5 cellular contexts compared by ENCODE assay signal in genomic region chr10:59239108-59239507, GRCh38.
DNase-seq lines count a peak whose midpoint lies in the region; ATAC-seq, FAIRE-seq and TF ChIP-seq lines count a peak whose summit lies in the region.
"Not testable (repeated sequence)": the region's sequence is repeated elsewhere in the genome, so short reads cannot be mapped to it uniquely, and the experiment has no call there.

No MANE protein-coding gene starts in this region.

- peaks cover 18% of the 10 kb centered on the region for H3K79me2 ChIP-seq in HepG2 (ENCODE audit: insufficient read depth, low read length)

- TF ChIP-seq POLR2A in HepG2 (IDR thresholded peaks at IDR 0.05; ENCODE audit: insufficient read depth in 1 of 2, low read depth in 2 of 2, low read length in 2 of 2) = not testable (repeated sequence)

- H3K27ac ChIP-seq in VCaP (peak overlapping the region; percentile 22; the same call in 1 of the 2 replicates), dorsolateral prefrontal cortex (peak overlapping the region in 46 of 59 donors; percentile 2 to 84 (median 68)), temporal lobe (ENCODE audit: low read depth, low read length) (peak overlapping the region; percentile 20)
- H3K27ac ChIP-seq in HepG2 (ENCODE audit: extremely low read length, insufficient read depth, low read length) = not testable (repeated sequence)

- POLR2A ChIA-PET in HepG2 (lab: Yijun Ruan, JAX) = not testable (repeated sequence)

- BruUV-seq in HepG2 (replicated peaks; lab: Mats Ljungman, UMichigan) = not testable (repeated sequence)

- H3K27me3 ChIP-seq in dorsolateral prefrontal cortex; HepG2 (ENCODE audit: control insufficient read depth in 1 of 2, insufficient read depth in 2 of 2, low read length in 2 of 2): not testable (repeated sequence)

- in situ Hi-C loops in HepG2 (cut with HindIII; ENCODE audit: extremely low pct_ligation_motif_present, low pct_unique_long_range_greater_than_20kb) = loop anchor here (10.0 kb wide), 1 partner anchor 284 kb away; no protein-coding TSS in a partner anchor

- CTCF ChIA-PET in HepG2 (lab: Yijun Ruan, JAX; ENCODE audit: low intra/inter-chr PET ratio, low total read pairs) = not testable (repeated sequence)

- intact Hi-C loops in dorsolateral prefrontal cortex (cut with DNase I) = loop anchor here (2.0 to 5.0 kb wide), 4 partner anchors 57 to 287 kb away; partner anchors contain the start of gene PHYHIPL (in 1 of the 2)
- intact Hi-C loops in HepG2 (cut with micrococcal nuclease; ENCODE audit: unreplicated experiment) = not testable (repeated sequence)

- not testable (repeated sequence) for H2AFZ ChIP-seq in HepG2 (ENCODE audit: low read length)

- not testable (repeated sequence) for TF ChIP-seq RAD21 in HepG2 (CRISPR knock-in tag; IDR thresholded peaks at IDR 0.05)

- H4K20me1 ChIP-seq in HepG2 (ENCODE audit: insufficient read depth, low read length) = not testable (repeated sequence)

- not testable (repeated sequence) for TF ChIP-seq EP300 in HepG2 (IDR thresholded peaks at IDR 0.05; ENCODE audit: low read depth in 2 of 2, low read length in 2 of 2); HepG2 (CRISPR knock-in tag; IDR thresholded peaks at IDR 0.05; ENCODE audit: borderline replicate concordance)

- DNase-seq in D721Med (ENCODE audit: insufficient read length, low spot score); dorsolateral prefrontal cortex; HepG2 (ENCODE audit: low spot score): not testable (repeated sequence)

- not testable (repeated sequence) for H3K9ac ChIP-seq in HepG2 (ENCODE audit: insufficient read depth, low read depth, low read length)

- not testable (repeated sequence) for H3K4me3 ChIP-seq in dorsolateral prefrontal cortex; HepG2 (replicated peaks in 1 of 3; ENCODE audit: insufficient read depth in 1 of 3, low read depth in 2 of 3, low read length in 3 of 3)

- not testable (repeated sequence) for H3K9me3 ChIP-seq in HepG2 (ENCODE audit: low read length)

- H3K4me1 ChIP-seq in HepG2 (ENCODE audit: insufficient read depth, low read length) = not testable (repeated sequence)

- H3K36me3 ChIP-seq in HepG2 (replicated peaks in 1 of 2; ENCODE audit: control insufficient read depth in 1 of 2, insufficient read depth in 2 of 2, low read length in 2 of 2) = peaks cover 14 to 81% of the 10 kb centered on the region in 2 experiments

- WGBS in HepG2 (ENCODE audit: low lambda C conversion rate) = 97% methylated on average over 2 of the region's 2 CpGs

- peak; percentile 6 for FAIRE-seq in D721Med (lab: Jason Lieb, UNC)
- FAIRE-seq in HepG2 (lab: Jason Lieb, UNC) = not testable (repeated sequence)

- not testable (repeated sequence) for TF ChIP-seq CTCF in D721Med (IDR thresholded peaks at IDR 0.05; ENCODE audit: insufficient read depth, missing control alignments); VCaP (conservative IDR thresholded peaks at IDR 0.05); dorsolateral prefrontal cortex (IDR thresholded peaks at IDR 0.05 in 54 of 56, conservative IDR thresholded peaks at IDR 0.05 in 2 of 56; ENCODE audit: low read depth in 1 of 56, partially characterized antibody in 56 of 56); HepG2 (CRISPR knock-in tag; IDR thresholded peaks at IDR 0.05)

- ATAC-seq in HepG2 = not testable (repeated sequence)

- H3K4me2 ChIP-seq in HepG2 (ENCODE audit: low read depth, low read length) = not testable (repeated sequence)

TF ChIP-seq in HepG2, 621 proteins besides CTCF, POLR2A, EP300 and RAD21:
- peak; percentile 98; the same call in 1 of the 2 replicates for TF ChIP-seq ZNF431 (CRISPR knock-in tag; IDR thresholded peaks at IDR 0.05; ENCODE audit: borderline replicate concordance, low read depth)
- peak; percentile 50 for TF ChIP-seq RBM22 (optimal IDR thresholded peaks at IDR 0.05; ENCODE audit: low read length)
